ENCODE assay signal across 8 cellular contexts in the genomic region with DNA sequence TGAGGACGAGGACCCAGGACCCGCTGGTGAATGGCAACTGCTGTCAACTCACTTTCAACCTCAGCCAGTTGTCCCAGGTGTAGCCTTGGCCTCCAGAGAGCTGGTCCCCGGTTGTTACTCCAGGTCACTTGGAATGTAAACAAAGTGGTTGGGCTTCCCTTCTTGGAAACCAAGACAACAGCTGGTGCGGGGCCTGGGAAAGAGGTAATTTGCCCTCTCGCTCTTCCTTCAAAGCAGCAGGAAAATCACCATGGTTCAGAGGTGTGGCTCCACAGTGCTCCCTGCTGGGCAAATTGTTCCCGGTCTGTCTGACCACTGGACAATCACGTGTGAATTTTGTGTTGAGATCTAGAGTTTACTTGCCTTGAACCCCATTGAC. TPM values are rescaled to one million over a fixed set of nuclear protein-coding genes. Genes with fewer than 3 reads are reported as not detected.
DNase-seq lines count a peak whose midpoint lies in the region; ATAC-seq and TF ChIP-seq lines count a peak whose summit lies in the region.

No MANE protein-coding gene starts in this region.

- no peak overlapping the region for H3K4me2 ChIP-seq in OCI-LY7 (ENCODE audit: low read length)

- H3K4me3 ChIP-seq in OCI-LY7 (ENCODE audit: low read depth, low read length, poor library complexity, severe bottlenecking) (no peak overlapping the region), testis (no peak overlapping the region)

- H3K4me1 ChIP-seq in OCI-LY7 (ENCODE audit: insufficient read depth, low read length, poor library complexity, severe bottlenecking) (no peaks in the 10 kb centered on the region), foreskin keratinocyte (no peaks in the 10 kb centered on the region), testis (no peaks in the 10 kb centered on the region)

- WGBS in testis, 2 donors = 26 to 48% methylated on average over 7 of the region's 7 CpGs

- no peak overlapping the region for H2AFZ ChIP-seq in OCI-LY7 (ENCODE audit: low read length)

- TF ChIP-seq CTCF in OCI-LY7 (conservative IDR thresholded peaks at IDR 0.05; ENCODE audit: low read length) (peak; percentile 62), foreskin keratinocyte (conservative IDR thresholded peaks at IDR 0.05) (peak; percentile 64), testis (IDR thresholded peaks at IDR 0.05) (peak in 2 of 3 experiments; percentile 22 to 25)

- intact Hi-C loops in OCI-LY7 (cut with micrococcal nuclease; ENCODE audit: unreplicated experiment) (no loop called here), testis (cut with DNase I; ENCODE audit: low total_unique reads) (no loop called here)

- POLR2A ChIA-PET in OCI-LY7 (lab: Charles Lee) = no interaction called here

- H4K20me1 ChIP-seq in OCI-LY7 (ENCODE audit: insufficient read depth, low read length) = no peaks in the 10 kb centered on the region

- no peaks in the 10 kb centered on the region for H3K79me2 ChIP-seq in OCI-LY7 (ENCODE audit: insufficient read depth, low read depth, low read length)

- H3K36me3 ChIP-seq in OCI-LY7 (ENCODE audit: insufficient read depth, low read length) (no peaks in the 10 kb centered on the region), testis (ENCODE audit: low read depth, missing control alignments) (no peaks in the 10 kb centered on the region)

- H3K9me2 ChIP-seq in OCI-LY7 (ENCODE audit: insufficient read depth, low read length) = no peaks in the 10 kb centered on the region

- no TSS peak for BruUV-seq in OCI-LY7 (replicated peaks; lab: Mats Ljungman, UMichigan)

- CTCF ChIA-PET in OCI-LY7 (lab: Charles Lee; ENCODE audit: unreplicated experiment) = interaction anchor here (0.6 kb wide), 1 partner anchor 511 kb away, joined by 3 read pairs; no protein-coding TSS in a partner anchor

- H3K27me3 ChIP-seq in foreskin keratinocyte (peaks cover 68% of the 10 kb centered on the region), testis (no peaks in the 10 kb centered on the region)

- TF ChIP-seq POLR2A in testis (IDR thresholded peaks at IDR 0.05) = no peak

- H3K9me3 ChIP-seq in OCI-LY7 (ENCODE audit: low read length) (no peaks in the 10 kb centered on the region), testis (no peaks in the 10 kb centered on the region)

- ATAC-seq in foreskin keratinocyte (no peak), GM21717 (IDR thresholded peaks at IDR 0.05; ENCODE audit: unreplicated experiment) (no peak), GM19351 (IDR thresholded peaks at IDR 0.05; ENCODE audit: unreplicated experiment) (no peak), GM19324 (IDR thresholded peaks at IDR 0.05; ENCODE audit: low FRiP score, unreplicated experiment) (no peak)

- DNase-seq in stimulated activated CD4-positive, alpha-beta T cell treated with anti-CD3 and anti-CD28 coated beads, Interleukin-2, amount 100 ng/mL, for 24 hours = peak; percentile 25 to 50
- no peak for DNase-seq in stimulated activated CD4-positive, alpha-beta T cell treated with anti-CD3 and anti-CD28 coated beads, Interleukin-12 subunit alpha, Interleukin-12 subunit beta, amount 100 ng/mL, for 4 hours
- DNase-seq in OCI-LY7 (ENCODE audit: low spot score) (no peak), foreskin keratinocyte (no peak), testis (peak; percentile 53)

- H3K27ac ChIP-seq in OCI-LY7 (ENCODE audit: low read depth, low read length, poor library complexity, severe bottlenecking) (no peak overlapping the region), foreskin keratinocyte (no peak overlapping the region), testis (no peak overlapping the region)

RNA-seq across cellular contexts. Expression of gene SLC1A2, which starts 15.0 kb away (rescaled TPM):
- not detected in 2 replicates for total RNA-seq in OCI-LY7 (2014; rRNA removed; shearing (Covaris generic))
- total RNA-seq in OCI-LY7 (2022) = not detected in 2 replicates
- not detected in 2 replicates for total RNA-seq in foreskin keratinocyte
- polyA plus RNA-seq in foreskin keratinocyte = not detected in 2 replicates
- total RNA-seq in testis = 1 to 10 TPM in 1 of 2 donors, under 1 TPM in 1; 0.74 to 1.1 TPM
- polyA plus RNA-seq in testis (ENCODE audit: insufficient read depth, low read depth, low replicate concordance) = 7.5 TPM

Comparison
In these comparisons a context has a peak if more than half of its experiments do, and no peak if none do; other contexts are left out.
1. DNase-seq: peak in stimulated activated CD4-positive, alpha-beta T cell treated with anti-CD3 and anti-CD28 coated beads, Interleukin-2, amount 100 ng/mL, for 24 hours (2 of 2) and testis (single experiment); none in stimulated activated CD4-positive, alpha-beta T cell treated with anti-CD3 and anti-CD28 coated beads, Interleukin-12 subunit alpha, Interleukin-12 subunit beta, amount 100 ng/mL, for 4 hours (single experiment), OCI-LY7 (single experiment) and foreskin keratinocyte (0 of 2).
2. Peak in every context shown above with its lines, with median percentiles within 50 percentile points of each other: CTCF ChIP-seq.